Comparison of ENCODE assay signal across 1 cellular context in genomic region chr22:42079319-42080251, GRCh38.
TF ChIP-seq lines count a peak whose summit lies in the region.

A gene with protein sequence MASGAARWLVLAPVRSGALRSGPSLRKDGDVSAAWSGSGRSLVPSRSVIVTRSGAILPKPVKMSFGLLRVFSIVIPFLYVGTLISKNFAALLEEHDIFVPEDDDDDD (plus strand): TSS chr22:42079700. CDS start chr22:42079769, 69 bp downstream.

TF ChIP-seq in HepG2, 621 proteins besides CTCF, POLR2A, EP300 and RAD21 (continued from another document and continues in another):
- TF ChIP-seq RFXAP (CRISPR knock-in tag; IDR thresholded peaks at IDR 0.05; ENCODE audit: borderline replicate concordance) (peak; percentile 82; the same call in 1 of the 2 replicates), ZNF850 (CRISPR knock-in tag; conservative IDR thresholded peaks at IDR 0.05) (no peak), ZNF7 (CRISPR knock-in tag; IDR thresholded peaks at IDR 0.05) (no peak), BRCA1 (CRISPR knock-in tag; IDR thresholded peaks at IDR 0.05) (peak; percentile 64; the same call in 1 of the 2 replicates), ZUFSP (CRISPR knock-in tag; IDR thresholded peaks at IDR 0.05; ENCODE audit: borderline replicate concordance) (no peak), ZNF362 (CRISPR knock-in tag; IDR thresholded peaks at IDR 0.05; ENCODE audit: borderline replicate concordance) (peak; percentile 49; the same call in 1 of the 2 replicates), SP2 (CRISPR knock-in tag; IDR thresholded peaks at IDR 0.05) (peak; percentile 98), ZZZ3 (CRISPR knock-in tag; IDR thresholded peaks at IDR 0.05; ENCODE audit: borderline replicate concordance) (peak; percentile 51; the same call in 1 of the 2 replicates), ZNF839 (CRISPR knock-in tag; IDR thresholded peaks at IDR 0.05; ENCODE audit: borderline replicate concordance) (peak; percentile 44; the same call in 1 of the 2 replicates), PHF20 (CRISPR knock-in tag; IDR thresholded peaks at IDR 0.05) (peak; percentile 24; the same call in 1 of the 2 replicates), ZNF558 (CRISPR knock-in tag; IDR thresholded peaks at IDR 0.05; ENCODE audit: borderline replicate concordance) (no peak; the same call in 1 of the 2 replicates), SYNCRIP (IDR thresholded peaks at IDR 0.05; ENCODE audit: insufficient read depth, low read depth, low read length) (no peak), MYNN (CRISPR knock-in tag; IDR thresholded peaks at IDR 0.05; ENCODE audit: low read depth) (peak; percentile 94), KLF9 (CRISPR knock-in tag; IDR thresholded peaks at IDR 0.05; ENCODE audit: low read depth) (no peak), ZNF264 (CRISPR knock-in tag; IDR thresholded peaks at IDR 0.05) (peak; percentile 56; the same call in 1 of the 2 replicates), ZBTB7B (CRISPR knock-in tag; IDR thresholded peaks at IDR 0.05) (0 out of 2 replicates have a peak, but pooled peaks have one; percentile 48), ATF7 (IDR thresholded peaks at IDR 0.05) (no peak), ATF7 (CRISPR knock-in tag; IDR thresholded peaks at IDR 0.05) (peak; percentile 45; the same call in 1 of the 2 replicates), POGZ (CRISPR knock-in tag; IDR thresholded peaks at IDR 0.05) (peak; percentile 61), NFIB (CRISPR knock-in tag; IDR thresholded peaks at IDR 0.05; ENCODE audit: borderline replicate concordance) (no peak), NFKB2 (CRISPR knock-in tag; IDR thresholded peaks at IDR 0.05; ENCODE audit: borderline replicate concordance) (peak; percentile 92; the same call in 1 of the 2 replicates), ZNF431 (CRISPR knock-in tag; IDR thresholded peaks at IDR 0.05; ENCODE audit: borderline replicate concordance, low read depth) (no peak), KDM3A (CRISPR knock-in tag; IDR thresholded peaks at IDR 0.05; ENCODE audit: low read depth) (peak; percentile 70; the same call in 1 of the 2 replicates), SP5 (CRISPR knock-in tag; IDR thresholded peaks at IDR 0.05; ENCODE audit: borderline replicate concordance, low read depth) (peak; percentile 64; the same call in 1 of the 2 replicates), SIX4 (CRISPR knock-in tag; IDR thresholded peaks at IDR 0.05) (no peak), NFE2L2 (IDR thresholded peaks at IDR 0.05; ENCODE audit: low read length) (no peak), TP53 (CRISPR knock-in tag; conservative IDR thresholded peaks at IDR 0.05) (peak; percentile 70; the same call in 1 of the 2 replicates), ZNF207 (IDR thresholded peaks at IDR 0.05; ENCODE audit: borderline replicate concordance) (no peak), ZNF746 (CRISPR knock-in tag; IDR thresholded peaks at IDR 0.05) (peak; percentile 36; the same call in 1 of the 2 replicates), MXD3 (CRISPR knock-in tag; IDR thresholded peaks at IDR 0.05) (peak; percentile 86), MAZ (IDR thresholded peaks at IDR 0.05; ENCODE audit: borderline replicate concordance, low read depth, low read length) (peak; percentile 73), MAZ (CRISPR knock-in tag; IDR thresholded peaks at IDR 0.05; ENCODE audit: low read depth) (peak; percentile 81; the same call in 1 of the 2 replicates), BATF2 (CRISPR knock-in tag; IDR thresholded peaks at IDR 0.05) (0 out of 2 replicates have a peak, but pooled peaks have one; percentile 57), CCAR2 (optimal IDR thresholded peaks at IDR 0.05; ENCODE audit: low read depth, low read length) (no peak), KDM1A (CRISPR knock-in tag; IDR thresholded peaks at IDR 0.05) (no peak), ZSCAN9 (CRISPR knock-in tag; IDR thresholded peaks at IDR 0.05; ENCODE audit: borderline replicate concordance) (peak; percentile 65), ZNF256 (CRISPR knock-in tag; conservative IDR thresholded peaks at IDR 0.05) (0 out of 2 replicates have a peak, but pooled peaks have one; percentile 79), ZNF557 (CRISPR knock-in tag; IDR thresholded peaks at IDR 0.05) (no peak), ZNF879 (CRISPR knock-in tag; IDR thresholded peaks at IDR 0.05) (0 out of 2 replicates have a peak, but pooled peaks have one; percentile 38)
- TF ChIP-seq, protein P1, sequence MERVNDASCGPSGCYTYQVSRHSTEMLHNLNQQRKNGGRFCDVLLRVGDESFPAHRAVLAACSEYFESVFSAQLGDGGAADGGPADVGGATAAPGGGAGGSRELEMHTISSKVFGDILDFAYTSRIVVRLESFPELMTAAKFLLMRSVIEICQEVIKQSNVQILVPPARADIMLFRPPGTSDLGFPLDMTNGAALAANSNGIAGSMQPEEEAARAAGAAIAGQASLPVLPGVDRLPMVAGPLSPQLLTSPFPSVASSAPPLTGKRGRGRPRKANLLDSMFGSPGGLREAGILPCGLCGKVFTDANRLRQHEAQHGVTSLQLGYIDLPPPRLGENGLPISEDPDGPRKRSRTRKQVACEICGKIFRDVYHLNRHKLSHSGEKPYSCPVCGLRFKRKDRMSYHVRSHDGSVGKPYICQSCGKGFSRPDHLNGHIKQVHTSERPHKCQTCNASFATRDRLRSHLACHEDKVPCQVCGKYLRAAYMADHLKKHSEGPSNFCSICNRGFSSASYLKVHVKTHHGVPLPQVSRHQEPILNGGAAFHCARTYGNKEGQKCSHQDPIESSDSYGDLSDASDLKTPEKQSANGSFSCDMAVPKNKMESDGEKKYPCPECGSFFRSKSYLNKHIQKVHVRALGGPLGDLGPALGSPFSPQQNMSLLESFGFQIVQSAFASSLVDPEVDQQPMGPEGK (CRISPR knock-in tag; IDR thresholded peaks at IDR 0.05), result peak; percentile 73
- TF ChIP-seq, protein P2, sequence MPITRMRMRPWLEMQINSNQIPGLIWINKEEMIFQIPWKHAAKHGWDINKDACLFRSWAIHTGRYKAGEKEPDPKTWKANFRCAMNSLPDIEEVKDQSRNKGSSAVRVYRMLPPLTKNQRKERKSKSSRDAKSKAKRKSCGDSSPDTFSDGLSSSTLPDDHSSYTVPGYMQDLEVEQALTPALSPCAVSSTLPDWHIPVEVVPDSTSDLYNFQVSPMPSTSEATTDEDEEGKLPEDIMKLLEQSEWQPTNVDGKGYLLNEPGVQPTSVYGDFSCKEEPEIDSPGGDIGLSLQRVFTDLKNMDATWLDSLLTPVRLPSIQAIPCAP (CRISPR knock-in tag; IDR thresholded peaks at IDR 0.05; ENCODE audit: low read depth), result no peak
- TF ChIP-seq, protein P3, sequence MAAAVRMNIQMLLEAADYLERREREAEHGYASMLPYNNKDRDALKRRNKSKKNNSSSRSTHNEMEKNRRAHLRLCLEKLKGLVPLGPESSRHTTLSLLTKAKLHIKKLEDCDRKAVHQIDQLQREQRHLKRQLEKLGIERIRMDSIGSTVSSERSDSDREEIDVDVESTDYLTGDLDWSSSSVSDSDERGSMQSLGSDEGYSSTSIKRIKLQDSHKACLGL (CRISPR knock-in tag; IDR thresholded peaks at IDR 0.05), result peak; percentile 88
- TF ChIP-seq, protein P4, sequence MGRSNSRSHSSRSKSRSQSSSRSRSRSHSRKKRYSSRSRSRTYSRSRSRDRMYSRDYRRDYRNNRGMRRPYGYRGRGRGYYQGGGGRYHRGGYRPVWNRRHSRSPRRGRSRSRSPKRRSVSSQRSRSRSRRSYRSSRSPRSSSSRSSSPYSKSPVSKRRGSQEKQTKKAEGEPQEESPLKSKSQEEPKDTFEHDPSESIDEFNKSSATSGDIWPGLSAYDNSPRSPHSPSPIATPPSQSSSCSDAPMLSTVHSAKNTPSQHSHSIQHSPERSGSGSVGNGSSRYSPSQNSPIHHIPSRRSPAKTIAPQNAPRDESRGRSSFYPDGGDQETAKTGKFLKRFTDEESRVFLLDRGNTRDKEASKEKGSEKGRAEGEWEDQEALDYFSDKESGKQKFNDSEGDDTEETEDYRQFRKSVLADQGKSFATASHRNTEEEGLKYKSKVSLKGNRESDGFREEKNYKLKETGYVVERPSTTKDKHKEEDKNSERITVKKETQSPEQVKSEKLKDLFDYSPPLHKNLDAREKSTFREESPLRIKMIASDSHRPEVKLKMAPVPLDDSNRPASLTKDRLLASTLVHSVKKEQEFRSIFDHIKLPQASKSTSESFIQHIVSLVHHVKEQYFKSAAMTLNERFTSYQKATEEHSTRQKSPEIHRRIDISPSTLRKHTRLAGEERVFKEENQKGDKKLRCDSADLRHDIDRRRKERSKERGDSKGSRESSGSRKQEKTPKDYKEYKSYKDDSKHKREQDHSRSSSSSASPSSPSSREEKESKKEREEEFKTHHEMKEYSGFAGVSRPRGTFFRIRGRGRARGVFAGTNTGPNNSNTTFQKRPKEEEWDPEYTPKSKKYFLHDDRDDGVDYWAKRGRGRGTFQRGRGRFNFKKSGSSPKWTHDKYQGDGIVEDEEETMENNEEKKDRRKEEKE (IDR thresholded peaks at IDR 0.05), result no peak
- TF ChIP-seq, protein P5, sequence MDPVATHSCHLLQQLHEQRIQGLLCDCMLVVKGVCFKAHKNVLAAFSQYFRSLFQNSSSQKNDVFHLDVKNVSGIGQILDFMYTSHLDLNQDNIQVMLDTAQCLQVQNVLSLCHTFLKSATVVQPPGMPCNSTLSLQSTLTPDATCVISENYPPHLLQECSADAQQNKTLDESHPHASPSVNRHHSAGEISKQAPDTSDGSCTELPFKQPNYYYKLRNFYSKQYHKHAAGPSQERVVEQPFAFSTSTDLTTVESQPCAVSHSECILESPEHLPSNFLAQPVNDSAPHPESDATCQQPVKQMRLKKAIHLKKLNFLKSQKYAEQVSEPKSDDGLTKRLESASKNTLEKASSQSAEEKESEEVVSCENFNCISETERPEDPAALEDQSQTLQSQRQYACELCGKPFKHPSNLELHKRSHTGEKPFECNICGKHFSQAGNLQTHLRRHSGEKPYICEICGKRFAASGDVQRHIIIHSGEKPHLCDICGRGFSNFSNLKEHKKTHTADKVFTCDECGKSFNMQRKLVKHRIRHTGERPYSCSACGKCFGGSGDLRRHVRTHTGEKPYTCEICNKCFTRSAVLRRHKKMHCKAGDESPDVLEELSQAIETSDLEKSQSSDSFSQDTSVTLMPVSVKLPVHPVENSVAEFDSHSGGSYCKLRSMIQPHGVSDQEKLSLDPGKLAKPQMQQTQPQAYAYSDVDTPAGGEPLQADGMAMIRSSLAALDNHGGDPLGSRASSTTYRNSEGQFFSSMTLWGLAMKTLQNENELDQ (CRISPR knock-in tag; IDR thresholded peaks at IDR 0.05; ENCODE audit: borderline replicate concordance), result no peak
- TF ChIP-seq, protein P6, sequence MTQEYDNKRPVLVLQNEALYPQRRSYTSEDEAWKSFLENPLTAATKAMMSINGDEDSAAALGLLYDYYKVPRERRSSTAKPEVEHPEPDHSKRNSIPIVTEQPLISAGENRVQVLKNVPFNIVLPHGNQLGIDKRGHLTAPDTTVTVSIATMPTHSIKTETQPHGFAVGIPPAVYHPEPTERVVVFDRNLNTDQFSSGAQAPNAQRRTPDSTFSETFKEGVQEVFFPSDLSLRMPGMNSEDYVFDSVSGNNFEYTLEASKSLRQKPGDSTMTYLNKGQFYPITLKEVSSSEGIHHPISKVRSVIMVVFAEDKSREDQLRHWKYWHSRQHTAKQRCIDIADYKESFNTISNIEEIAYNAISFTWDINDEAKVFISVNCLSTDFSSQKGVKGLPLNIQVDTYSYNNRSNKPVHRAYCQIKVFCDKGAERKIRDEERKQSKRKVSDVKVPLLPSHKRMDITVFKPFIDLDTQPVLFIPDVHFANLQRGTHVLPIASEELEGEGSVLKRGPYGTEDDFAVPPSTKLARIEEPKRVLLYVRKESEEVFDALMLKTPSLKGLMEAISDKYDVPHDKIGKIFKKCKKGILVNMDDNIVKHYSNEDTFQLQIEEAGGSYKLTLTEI (CRISPR knock-in tag; conservative IDR thresholded peaks at IDR 0.05), result no peak
- TF ChIP-seq, protein P7, sequence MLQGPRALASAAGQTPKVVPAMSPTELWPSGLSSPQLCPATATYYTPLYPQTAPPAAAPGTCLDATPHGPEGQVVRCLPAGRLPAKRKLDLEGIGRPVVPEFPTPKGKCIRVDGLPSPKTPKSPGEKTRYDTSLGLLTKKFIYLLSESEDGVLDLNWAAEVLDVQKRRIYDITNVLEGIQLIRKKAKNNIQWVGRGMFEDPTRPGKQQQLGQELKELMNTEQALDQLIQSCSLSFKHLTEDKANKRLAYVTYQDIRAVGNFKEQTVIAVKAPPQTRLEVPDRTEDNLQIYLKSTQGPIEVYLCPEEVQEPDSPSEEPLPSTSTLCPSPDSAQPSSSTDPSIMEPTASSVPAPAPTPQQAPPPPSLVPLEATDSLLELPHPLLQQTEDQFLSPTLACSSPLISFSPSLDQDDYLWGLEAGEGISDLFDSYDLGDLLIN (CRISPR knock-in tag; IDR thresholded peaks at IDR 0.05; ENCODE audit: borderline replicate concordance), result 0 out of 2 replicates have a peak, but pooled peaks have one; percentile 64
- TF ChIP-seq, protein P8, sequence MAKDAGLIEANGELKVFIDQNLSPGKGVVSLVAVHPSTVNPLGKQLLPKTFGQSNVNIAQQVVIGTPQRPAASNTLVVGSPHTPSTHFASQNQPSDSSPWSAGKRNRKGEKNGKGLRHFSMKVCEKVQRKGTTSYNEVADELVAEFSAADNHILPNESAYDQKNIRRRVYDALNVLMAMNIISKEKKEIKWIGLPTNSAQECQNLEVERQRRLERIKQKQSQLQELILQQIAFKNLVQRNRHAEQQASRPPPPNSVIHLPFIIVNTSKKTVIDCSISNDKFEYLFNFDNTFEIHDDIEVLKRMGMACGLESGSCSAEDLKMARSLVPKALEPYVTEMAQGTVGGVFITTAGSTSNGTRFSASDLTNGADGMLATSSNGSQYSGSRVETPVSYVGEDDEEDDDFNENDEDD (CRISPR knock-in tag; IDR thresholded peaks at IDR 0.05; ENCODE audit: borderline replicate concordance), result peak; percentile 76; the same call in 1 of the 2 replicates
